Comparison of ENCODE assay signal across 17 cellular contexts in genomic region chr2:144708641-144709040, GRCh38.
DNase-seq lines count a peak whose midpoint lies in the region; ATAC-seq lines count a peak whose summit lies in the region.
"Had no signal": no experiment of that assay in that cellular context is flagged by ENCODE, and none has a peak within 500 bp of the region (broad histone marks: within the 10 kb centered on the region; RNA-seq: fewer than 3 reads in every experiment).

No MANE protein-coding gene starts in this region.

- H3K4me2 ChIP-seq in BLaER1 treated with 17β-estradiol and CSF1 and Interleukin-3, amounts not matched to agents 10 nM and 100 nM, result peak overlapping the region; percentile 39 to 84 (median 59); a peak in 20 of 22 replicates
- H3K4me2 ChIP-seq: GM23338 had no signal

- no peaks in the 10 kb centered on the region for H4K20me1 ChIP-seq in BLaER1 treated with 17β-estradiol and CSF1 and Interleukin-3, amounts not matched to agents 10 nM and 100 nM

- no peak for ATAC-seq in GM18868 (IDR thresholded peaks at IDR 0.05; ENCODE audit: unreplicated experiment)
- ATAC-seq: GM23338, Right ventricle myocardium inferior had no signal

- H3K4me1 ChIP-seq in BLaER1 treated with 17β-estradiol and CSF1 and Interleukin-3, amounts not matched to agents 10 nM and 100 nM, result peaks cover 70 to 94% (median 86%) of the 10 kb centered on the region in 10 experiments

- H3K36me3 ChIP-seq in BLaER1 treated with 17β-estradiol and CSF1 and Interleukin-3, amounts not matched to agents 10 nM and 100 nM, result peaks cover 0 to 6% (median 0%) of the 10 kb centered on the region in 11 experiments; a peak in 1 of 22 replicates

- peaks cover 4 to 34% (median 17%) of the 10 kb centered on the region in 11 experiments; a peak in 15 of 22 replicates for H3K9me3 ChIP-seq in BLaER1 treated with 17β-estradiol and CSF1 and Interleukin-3, amounts not matched to agents 10 nM and 100 nM (replicated peaks in 1 of 11)

- peak overlapping the region; percentile 35 to 100 (median 98); a peak in 20 of 22 replicates for H3K27ac ChIP-seq in BLaER1 treated with 17β-estradiol and CSF1 and Interleukin-3, amounts not matched to agents 10 nM and 100 nM

- DNase-seq in RPMI7951 (ENCODE audit: low read depth) (peak; percentile 63), globus pallidus (ENCODE audit: low spot score) (peak; percentile 98), pons (ENCODE audit: low spot score) (peak; percentile 99), HUDEP-2 (lab: John Stamatoyannopoulos, UW; ENCODE audit: unreplicated experiment in 76 of 76) (no peak), NCI-H1048 (lab: John Stamatoyannopoulos, UW) (no peak), DMS153 (lab: John Stamatoyannopoulos, UW) (no peak)
- DNase-seq: CD4-positive, alpha-beta T cell; DND-41; GF-D8; NCI-H146; NCI-H2107; NCI-H446 treated with DMSO at 0.1 percent for 48 hours; NCI-H748 treated with DMSO at 0.1 percent for 48 hours had no signal

- peak overlapping the region in 8 of 11 experiments; percentile 9 to 83 (median 56); a peak in 12 of 22 replicates for H3K9ac ChIP-seq in BLaER1 treated with 17β-estradiol and CSF1 and Interleukin-3, amounts not matched to agents 10 nM and 100 nM

- H3K4me3 ChIP-seq in BLaER1 treated with 17β-estradiol and CSF1 and Interleukin-3, amounts not matched to agents 10 nM and 100 nM, result no peak overlapping the region
- H3K4me3 ChIP-seq: GM23338 had no signal

- H3K27me3 ChIP-seq in BLaER1 treated with 17β-estradiol and CSF1 and Interleukin-3, amounts not matched to agents 10 nM and 100 nM, result no peaks in the 10 kb centered on the region

Comparison
In these comparisons a context has a peak if more than half of its experiments do, and no peak if none do; other contexts are left out.
1. DNase-seq: peak in RPMI7951 (single experiment), globus pallidus (single experiment) and pons (single experiment); none in HUDEP-2 (0 of 76), NCI-H1048 (single experiment) and DMS153 (single experiment).